8 cellular contexts compared by ENCODE assay signal in genomic region chr4:120922390-120923200, GRCh38. TPM values are rescaled to one million over a fixed set of nuclear protein-coding genes. Genes with fewer than 3 reads are reported as not detected.
A peak's percentile ranks its signal among the peaks of the same experiment; 100 is the strongest.
DNase-seq lines count a peak whose midpoint lies in the region; ATAC-seq and TF ChIP-seq lines count a peak whose summit lies in the region.

TSS of gene PRDM5 (minus strand) at chr4:120922726. CDS start at chr4:120922608, 118 bp downstream.

- H3K36me3 ChIP-seq in tibial artery, result no peaks in the 10 kb centered on the region

- peak within 1 kb of the TSS; percentile 54 for H3K27ac Mint-ChIP-seq in activated naive CD4-positive, alpha-beta T cell treated with anti-CD3 and anti-CD28 coated beads for 36 hours
- H3K27ac Mint-ChIP-seq in naive thymus-derived CD8-positive, alpha-beta T cell, result peak within 1 kb of the TSS; percentile 72 to 97 (median 92)

- H3K9me3 Mint-ChIP-seq in activated naive CD4-positive, alpha-beta T cell treated with anti-CD3 and anti-CD28 coated beads for 36 hours, result no peaks in the 10 kb centered on the region
- H3K9me3 Mint-ChIP-seq in naive thymus-derived CD8-positive, alpha-beta T cell, result no peaks in the 10 kb centered on the region

- ATAC-seq in foreskin keratinocyte (peak; percentile 73), GM21515 (IDR thresholded peaks at IDR 0.05; ENCODE audit: unreplicated experiment) (no peak), GM18517 (IDR thresholded peaks at IDR 0.05; ENCODE audit: unreplicated experiment) (no peak)
- peak; percentile 61 to 64 for ATAC-seq in naive thymus-derived CD8-positive, alpha-beta T cell

- peak within 1 kb of the TSS; percentile 6 for H3K4me3 ChIP-seq in GM08714 (ENCODE audit: low read length)
- H3K4me3 ChIP-seq in tibial artery, result peak within 1 kb of the TSS; percentile 78 to 81

- peaks cover 4% of the 10 kb centered on the region for H3K27me3 Mint-ChIP-seq in activated naive CD4-positive, alpha-beta T cell treated with anti-CD3 and anti-CD28 coated beads for 36 hours (ENCODE audit: low read depth)
- peaks cover 0 to 15% (median 0%) of the 10 kb centered on the region in 5 donors for H3K27me3 Mint-ChIP-seq in naive thymus-derived CD8-positive, alpha-beta T cell

- no peaks in the 10 kb centered on the region for H3K9me3 ChIP-seq in tibial artery

- peaks cover 11% of the 10 kb centered on the region for H3K4me1 ChIP-seq in foreskin keratinocyte
- H3K4me1 ChIP-seq in tibial artery, result peaks cover 0 to 22% (median 0%) of the 10 kb centered on the region in 4 donors

- no peaks in the 10 kb centered on the region for H3K36me3 Mint-ChIP-seq in activated naive CD4-positive, alpha-beta T cell treated with anti-CD3 and anti-CD28 coated beads for 36 hours (ENCODE audit: low read depth)
- H3K36me3 Mint-ChIP-seq in naive thymus-derived CD8-positive, alpha-beta T cell, result peaks cover 0 to 11% (median 0%) of the 10 kb centered on the region in 3 donors

- POLR2A ChIA-PET in naive thymus-derived CD8-positive, alpha-beta T cell (lab: Charles Lee), result interaction anchor here (0.6 to 2.7 kb wide), 5 partner anchors 56 to 898 kb away, joined by 3 to 12 read pairs (median 3); no protein-coding TSS in a partner anchor

- H3K27ac ChIP-seq in foreskin keratinocyte, result peak within 1 kb of the TSS; percentile 34
- peak within 1 kb of the TSS; percentile 89 to 92 for H3K27ac ChIP-seq in tibial artery

- intact Hi-C loops in activated naive CD4-positive, alpha-beta T cell treated with anti-CD3 and anti-CD28 coated beads for 36 hours (cut with micrococcal nuclease), result loop anchor here (1.0 to 5.0 kb wide), 6 partner anchors 120 to 856 kb away; partner anchors contain the start of genes MAD2L1 and NDNF
- intact Hi-C loops in tibial artery (cut with DNase I; ENCODE audit: low total_unique reads), result loop anchor here (5.0 kb wide), 1 partner anchor 150 kb away; the partner anchor contains the start of gene NDNF

- no peaks in the 10 kb centered on the region for H3K27me3 ChIP-seq in foreskin keratinocyte
- no peaks in the 10 kb centered on the region for H3K27me3 ChIP-seq in tibial artery

- peak within 1 kb of the TSS; percentile 73 for H3K4me3 Mint-ChIP-seq in activated naive CD4-positive, alpha-beta T cell treated with anti-CD3 and anti-CD28 coated beads for 36 hours
- H3K4me3 Mint-ChIP-seq in naive thymus-derived CD8-positive, alpha-beta T cell, result peak within 1 kb of the TSS; percentile 85 to 98 (median 94)

- peaks cover 13% of the 10 kb centered on the region for H3K4me1 Mint-ChIP-seq in activated naive CD4-positive, alpha-beta T cell treated with anti-CD3 and anti-CD28 coated beads for 36 hours (ENCODE audit: low read depth)
- H3K4me1 Mint-ChIP-seq in naive thymus-derived CD8-positive, alpha-beta T cell, result peaks cover 10 to 20% (median 14%) of the 10 kb centered on the region in 4 donors

- TF ChIP-seq CTCF in foreskin keratinocyte (conservative IDR thresholded peaks at IDR 0.05) (peak; percentile 38), tibial artery (IDR thresholded peaks at IDR 0.05) (no peak)

- CTCF ChIA-PET in activated naive CD4-positive, alpha-beta T cell treated with anti-CD3 and anti-CD28 coated beads for 36 hours (lab: Charles Lee), result interaction anchor here (1.1 kb wide), 1 partner anchor 26 kb away, joined by 3 read pairs; no protein-coding TSS in a partner anchor

- DNase-seq in NCI-H510A treated with DMSO at 0.1 percent for 48 hours (lab: John Stamatoyannopoulos, UW) (peak; percentile 59), foreskin keratinocyte (peak; percentile 9 to 39), tibial artery (peak; percentile 29 to 74)
- DNase-seq in activated naive CD4-positive, alpha-beta T cell treated with anti-CD3 and anti-CD28 coated beads for 36 hours, result peak; percentile 40
- peak; percentile 2 to 65 (median 34) for DNase-seq in naive thymus-derived CD8-positive, alpha-beta T cell

RNA-seq across cellular contexts. Expression of gene PRDM5, which starts in this region (rescaled TPM):
- total RNA-seq in activated naive CD4-positive, alpha-beta T cell treated with anti-CD3 and anti-CD28 coated beads for 36 hours, result under 1 TPM; 0.20 to 0.57 TPM
- 9.0 and 10.9 TPM in 2 replicates for total RNA-seq in foreskin keratinocyte
- polyA plus RNA-seq in foreskin keratinocyte, result 2.1 and 2.2 TPM in 2 replicates
- 1 to 10 TPM; 3.5 to 3.8 TPM for total RNA-seq in naive thymus-derived CD8-positive, alpha-beta T cell
- polyA plus RNA-seq in naive thymus-derived CD8-positive, alpha-beta T cell, result 1 to 10 TPM in 1 of 3 donors, under 1 TPM in 2; 0.74 to 1.9 (median 0.94) TPM

Comparison
In these comparisons a context has a peak if more than half of its experiments do, and no peak if none do; other contexts are left out.
1. Peak in DNase-seq in activated naive CD4-positive, alpha-beta T cell treated with anti-CD3 and anti-CD28 coated beads for 36 hours; RNA of the gene not detected or under 1 TPM.
2. ATAC-seq: peak in foreskin keratinocyte (single experiment) and naive thymus-derived CD8-positive, alpha-beta T cell (2 of 2); none in GM21515 (single experiment) and GM18517 (single experiment).
3. Peak in every context shown above with its lines, with median percentiles within 50 percentile points of each other: DNase-seq.